8 cellular contexts compared by ENCODE assay signal in genomic region chr13:49669735-49670309, GRCh38. TPM values are rescaled to one million over a fixed set of nuclear protein-coding genes. Genes with fewer than 3 reads are reported as not detected.
DNase-seq lines count a peak whose midpoint lies in the region; ATAC-seq, FAIRE-seq and TF ChIP-seq lines count a peak whose summit lies in the region.

No MANE protein-coding gene starts in this region.

- no peak overlapping the region for H3K4me2 ChIP-seq in OCI-LY7 (ENCODE audit: low read length)

- POLR2A ChIA-PET in OCI-LY7 (lab: Charles Lee): interaction anchor here (0.5 to 1.9 kb wide), 5 partner anchors 123 to 1427 kb away, joined by 3 to 6 read pairs (median 3); no protein-coding TSS in a partner anchor

- no TSS peak for BruUV-seq in OCI-LY7 (replicated peaks; lab: Mats Ljungman, UMichigan)

- DNase-seq in activated effector memory CD4-positive, alpha-beta T cell treated with anti-CD3 and anti-CD28 coated beads, Interleukin-2, amount 50 U/mL, for 16 hours: peak; percentile 65
- DNase-seq in activated effector memory CD4-positive, alpha-beta T cell treated with Interleukin-2 at 50 U/mL for 16 hours: no peak
- DNase-seq in HT1080 (ENCODE audit: low read depth): peak; percentile 78
- peak; percentile 50 for DNase-seq in OCI-LY7 (ENCODE audit: low spot score)
- DNase-seq in bronchial epithelial cell (ENCODE audit: low read depth): peak; percentile 70
- peak; percentile 29 for DNase-seq in kidney epithelial cell (ENCODE audit: low read depth)
- peak; percentile 70 for DNase-seq in testis

- TF ChIP-seq CTCF in OCI-LY7 (conservative IDR thresholded peaks at IDR 0.05; ENCODE audit: low read length) (peak; percentile 81), bronchial epithelial cell (IDR thresholded peaks at IDR 0.05; ENCODE audit: insufficient read depth, low read length, severe bottlenecking) (peak; percentile 75), kidney epithelial cell (IDR thresholded peaks at IDR 0.05; ENCODE audit: insufficient read depth, low read length, poor library complexity, severe bottlenecking) (peak; percentile 72), testis (IDR thresholded peaks at IDR 0.05) (peak in 2 of 3 experiments; percentile 17 to 40)

- no peaks in the 10 kb centered on the region for H4K20me1 ChIP-seq in OCI-LY7 (ENCODE audit: insufficient read depth, low read length)

- H2AFZ ChIP-seq in OCI-LY7 (ENCODE audit: low read length): no peak overlapping the region

- no peaks in the 10 kb centered on the region for H3K79me2 ChIP-seq in OCI-LY7 (ENCODE audit: insufficient read depth, low read depth, low read length)

- FAIRE-seq in bronchial epithelial cell (lab: Jason Lieb, UNC): peak; percentile 58

- no peaks in the 10 kb centered on the region for H3K9me2 ChIP-seq in OCI-LY7 (ENCODE audit: insufficient read depth, low read length)

- ATAC-seq in HG03280 (IDR thresholded peaks at IDR 0.05; ENCODE audit: unreplicated experiment): no peak

- H3K27me3 ChIP-seq in bronchial epithelial cell (ENCODE audit: control insufficient read depth, insufficient read depth, low read length) (no peaks in the 10 kb centered on the region), kidney epithelial cell (ENCODE audit: control insufficient read depth, insufficient read depth, low read length) (no peaks in the 10 kb centered on the region), testis (no peaks in the 10 kb centered on the region)

- no peak overlapping the region for H3K4me3 ChIP-seq in OCI-LY7 (ENCODE audit: low read depth, low read length, poor library complexity, severe bottlenecking)
- no peak overlapping the region for H3K4me3 ChIP-seq in bronchial epithelial cell (ENCODE audit: low read depth, low read length)
- H3K4me3 ChIP-seq in kidney epithelial cell (ENCODE audit: low read depth, low read length): no peak overlapping the region
- no peak overlapping the region for H3K4me3 ChIP-seq in testis

- H3K9me3 ChIP-seq in OCI-LY7 (ENCODE audit: low read length) (no peaks in the 10 kb centered on the region), testis (no peaks in the 10 kb centered on the region)

- WGBS in testis, 2 donors: 60 to 62% methylated on average over 5 of the region's 5 CpGs

- intact Hi-C loops in OCI-LY7 (cut with micrococcal nuclease; ENCODE audit: unreplicated experiment): loop anchor here (1.0 kb wide), 1 partner anchor 178 kb away; no protein-coding TSS in a partner anchor
- intact Hi-C loops in testis (cut with DNase I; ENCODE audit: low total_unique reads): no loop called here

- H3K4me1 ChIP-seq in OCI-LY7 (ENCODE audit: insufficient read depth, low read length, poor library complexity, severe bottlenecking) (no peaks in the 10 kb centered on the region), testis (no peaks in the 10 kb centered on the region)

- H3K36me3 ChIP-seq in OCI-LY7 (ENCODE audit: insufficient read depth, low read length) (peaks cover 32% of the 10 kb centered on the region), bronchial epithelial cell (ENCODE audit: control insufficient read depth, insufficient read depth, low read length) (peaks cover 12% of the 10 kb centered on the region), kidney epithelial cell (ENCODE audit: control insufficient read depth, insufficient read depth, low read length) (no peaks in the 10 kb centered on the region), testis (ENCODE audit: low read depth, missing control alignments) (no peaks in the 10 kb centered on the region)

- H3K27ac ChIP-seq in OCI-LY7 (ENCODE audit: low read depth, low read length, poor library complexity, severe bottlenecking): no peak overlapping the region
- no peak overlapping the region for H3K27ac ChIP-seq in testis

- CTCF ChIA-PET in OCI-LY7 (lab: Charles Lee; ENCODE audit: unreplicated experiment): no interaction called here

- no peak for TF ChIP-seq POLR2A in testis (IDR thresholded peaks at IDR 0.05)

RNA-seq across cellular contexts. Expression of gene EBPL, which starts 21.5 kb away (rescaled TPM):
- 147 and 152 TPM in 2 replicates for total RNA-seq in HT1080 (2014; rRNA removed; shearing (Covaris generic))
- polyA plus RNA-seq in HT1080 (2015; cell fraction: cytosol; rRNA removed): 125 and 130 TPM in 2 replicates
- polyA plus RNA-seq in HT1080 (2015; cell fraction: nucleus; rRNA removed): 48.7 and 49.2 TPM in 2 replicates
- total RNA-seq in OCI-LY7 (2014; rRNA removed; shearing (Covaris generic)): 29.9 and 47.3 TPM in 2 replicates
- total RNA-seq in OCI-LY7 (2022) (38.8 and 42.4 TPM in 2 replicates), bronchial epithelial cell (80.4 and 146 TPM in 2 replicates), kidney epithelial cell (51.7 and 67.2 TPM in 2 replicates), testis (10 to 100 TPM; 35.9 to 84.7 TPM)
- 26.7 TPM for polyA plus RNA-seq in testis (ENCODE audit: insufficient read depth, low read depth, low replicate concordance)

RNA-seq across cellular contexts. Expression of gene ARL11, which starts 41.5 kb away (rescaled TPM):
- not detected in 2 replicates for total RNA-seq in HT1080 (2014; rRNA removed; shearing (Covaris generic))
- 0.10 TPM in 1 of 2 replicates, not detected in the other for polyA plus RNA-seq in HT1080 (2015; cell fraction: cytosol; rRNA removed)
- not detected in 2 replicates for polyA plus RNA-seq in HT1080 (2015; cell fraction: nucleus; rRNA removed)
- 5.9 and 8.3 TPM in 2 replicates for total RNA-seq in OCI-LY7 (2014; rRNA removed; shearing (Covaris generic))
- 20.5 and 22.6 TPM in 2 replicates for total RNA-seq in OCI-LY7 (2022)
- total RNA-seq in bronchial epithelial cell: under 0.01 TPM in 1 of 2 replicates, not detected in the other
- 0.14 TPM in 1 of 2 replicates, not detected in the other for total RNA-seq in kidney epithelial cell
- total RNA-seq in testis: under 1 TPM; 0.25 to 0.47 TPM
- 0.62 TPM for polyA plus RNA-seq in testis (ENCODE audit: insufficient read depth, low read depth, low replicate concordance)

Comparison
In these comparisons a context has a peak if more than half of its experiments do, and no peak if none do; other contexts are left out.
1. CTCF ChIP-seq: peak in every context shown above with its lines; median percentile 81 in OCI-LY7; 75 in bronchial epithelial cell; 72 in kidney epithelial cell; 28 in testis.